Comparison of ENCODE assay signal across 10 cellular contexts in genomic region chr4:24613474-24613873, GRCh38.
"Had no signal": no experiment of that assay in that cellular context is flagged by ENCODE, and none has a peak within 500 bp of the region (broad histone marks: within the 10 kb centered on the region; RNA-seq: fewer than 3 reads in every experiment).

No MANE protein-coding gene starts in this region.

- FAIRE-seq: H1, H54 had no signal

- H3K4me3 Mint-ChIP-seq: GM23338, H9, HFFc6 had no signal

- H3K4me1 Mint-ChIP-seq: GM23338, H9 had no signal

- H3K27ac Mint-ChIP-seq: GM23338, H9, HFFc6 had no signal

- H3K9me3 Mint-ChIP-seq: GM23338, H9, HFFc6 had no signal

- DNase-seq: GM23248, GOT3, H7, H9, HCEC 1CT, HFFc6 had no signal

- ATAC-seq: GM23338, HCT116 had no signal
